ENCODE assay signal across 1 cellular context in the genomic region with DNA sequence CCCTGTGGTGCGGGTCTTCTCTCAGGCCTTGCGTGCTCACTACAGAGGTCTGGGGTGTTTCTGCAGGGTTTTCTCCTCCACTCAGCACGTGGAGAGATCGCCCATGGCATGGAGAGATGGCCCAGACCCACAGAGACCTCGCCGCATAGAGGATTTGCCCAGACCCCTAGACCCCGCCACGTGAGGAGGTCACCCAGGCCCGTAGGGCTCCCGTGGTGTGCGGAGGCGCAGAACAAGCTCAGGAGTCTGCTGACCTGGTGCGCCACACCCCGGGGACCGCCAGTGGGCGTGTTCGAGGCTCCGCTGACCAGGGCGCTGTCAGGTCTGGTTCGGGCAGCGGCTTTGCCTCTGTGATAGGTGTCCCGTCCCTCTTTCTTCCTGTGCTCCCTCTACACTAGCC.
TF ChIP-seq lines count a peak whose summit lies in the region.

No MANE protein-coding gene starts in this region.

TF ChIP-seq in H1, 55 proteins besides CTCF, POLR2A, EP300 and RAD21:
- TF ChIP-seq TAF1 (IDR thresholded peaks at IDR 0.05; ENCODE audit: low read depth, low read length) (no peak), BRCA1 (IDR thresholded peaks at IDR 0.05; ENCODE audit: low read depth, low read length) (no peak), TAF7 (optimal IDR thresholded peaks at IDR 0.05; ENCODE audit: borderline replicate concordance, low read depth, low read length) (no peak), CBX5 (IDR thresholded peaks at IDR 0.05; ENCODE audit: low read depth, low read length) (no peak), CHD2 (IDR thresholded peaks at IDR 0.05; ENCODE audit: low read length) (no peak), CREB1 (IDR thresholded peaks at IDR 0.05) (no peak)
